8 cellular contexts compared by ENCODE assay signal in the genomic region with DNA sequence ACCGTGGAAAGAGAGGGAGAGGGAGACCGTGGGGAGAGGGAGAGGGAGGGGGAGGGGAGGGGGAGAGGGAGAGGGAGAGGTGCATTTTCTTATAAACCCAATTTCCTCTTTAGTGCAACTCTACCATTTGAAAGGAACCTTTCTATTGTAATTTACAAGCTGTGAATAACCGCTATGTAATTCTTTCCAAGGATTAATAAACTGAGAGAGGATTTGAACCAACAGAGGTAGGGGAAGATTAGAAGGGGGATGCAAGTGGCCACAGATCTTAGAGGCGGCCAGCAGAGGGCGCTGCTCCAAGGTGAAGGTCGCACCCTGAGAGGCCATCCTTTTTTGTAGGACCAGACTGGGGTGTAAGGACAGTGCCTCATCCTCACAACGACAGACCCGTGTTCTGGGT. TPM values are rescaled to one million over a fixed set of nuclear protein-coding genes. Genes with fewer than 3 reads are reported as not detected.
DNase-seq lines count a peak whose midpoint lies in the region; ATAC-seq and TF ChIP-seq lines count a peak whose summit lies in the region.
"Not testable (repeated sequence)": the region's sequence is repeated elsewhere in the genome, so short reads cannot be mapped to it uniquely, and the experiment has no call there.

No MANE protein-coding gene starts in this region.

- H3K4me3 Mint-ChIP-seq in GM23338 = not testable (repeated sequence)

- not testable (repeated sequence) for H3K4me3 ChIP-seq in GM23338, esophagus squamous epithelium

- H2AFZ ChIP-seq in GM23338 = not testable (repeated sequence)

- not testable (repeated sequence) for H3K79me2 ChIP-seq in GM23338 (replicated peaks; ENCODE audit: insufficient read depth)

- peaks cover 11% of the 10 kb centered on the region for H3K27me3 Mint-ChIP-seq in GM23338 (ENCODE audit: insufficient read depth, low read depth, poor library complexity)

- TF ChIP-seq POLR2A in esophagus squamous epithelium (IDR thresholded peaks at IDR 0.05) = not testable (repeated sequence)

- not testable (repeated sequence) for H3F3A ChIP-seq in GM23338 (replicated peaks; ENCODE audit: low read depth)

- ATAC-seq in GM23338 = peak; percentile 100

- not testable (repeated sequence) for H3K4me2 ChIP-seq in GM23338

- peak; percentile 49 for TF ChIP-seq CTCF in AG09319 (IDR thresholded peaks at IDR 0.05; ENCODE audit: low read depth, low read length)
- peak; percentile 29 to 82 for TF ChIP-seq CTCF in GM23338 (conservative IDR thresholded peaks at IDR 0.05; ENCODE audit: low read depth in 2 of 2)
- TF ChIP-seq CTCF in esophagus squamous epithelium (IDR thresholded peaks at IDR 0.05) = peak; percentile 31 to 71 (median 50)

- not testable (repeated sequence) for H3K27ac ChIP-seq in GM23338 (ENCODE audit: low read depth); esophagus squamous epithelium

- H3K27me3 ChIP-seq in GM23338 (ENCODE audit: insufficient read depth); esophagus squamous epithelium: not testable (repeated sequence)

- not testable (repeated sequence) for H3K9me2 ChIP-seq in GM23338 (ENCODE audit: insufficient read depth)

- not testable (repeated sequence) for H3K9me3 Mint-ChIP-seq in GM23338

- H4K20me1 ChIP-seq in GM23338 (replicated peaks; ENCODE audit: insufficient read depth) = not testable (repeated sequence)

- DNase-seq in AG09319 (ENCODE audit: extremely low read depth, low read depth); esophagus squamous epithelium (lab: John Stamatoyannopoulos, UW): not testable (repeated sequence)
- peak; percentile 98 for DNase-seq in GM23338 (ENCODE audit: low spot score)
- peak; percentile 66 for DNase-seq in NCI-H1694 (lab: John Stamatoyannopoulos, UW)
- peak; percentile 51 for DNase-seq in T-helper 22 cell (ENCODE audit: low read depth)
- peak; percentile 94 for DNase-seq in activated effector memory CD4-positive, alpha-beta T cell treated with anti-CD3 and anti-CD28 coated beads, Interleukin-2, amount 50 U/mL, for 16 hours
- DNase-seq in midbrain (lab: John Stamatoyannopoulos, UW) = peak; percentile 59
- peak; percentile 68 to 71 (median 69) for DNase-seq in stimulated activated CD4-positive, alpha-beta T cell treated with anti-CD3 and anti-CD28 coated beads, TNF-alpha, amount 100 ng/mL, for 48 hours (ENCODE audit: low read depth in 3 of 3)

- not testable (repeated sequence) for H3K27ac Mint-ChIP-seq in GM23338

- H3K9me3 ChIP-seq in esophagus squamous epithelium = not testable (repeated sequence)

- not testable (repeated sequence) for H3K36me3 ChIP-seq in GM23338 (ENCODE audit: insufficient read depth); esophagus squamous epithelium

- not testable (repeated sequence) for H3K4me1 Mint-ChIP-seq in GM23338

- not testable (repeated sequence) for H3K36me3 Mint-ChIP-seq in GM23338 (ENCODE audit: low read depth)

- not testable (repeated sequence) for H3K4me1 ChIP-seq in GM23338 (ENCODE audit: insufficient read depth); esophagus squamous epithelium

- 27 to 35% methylated on average over 5 to 6 of the region's 8 CpGs for WGBS in esophagus squamous epithelium, 2 donors

- intact Hi-C loops in esophagus squamous epithelium (cut with DNase I) = not testable (repeated sequence)

RNA-seq across cellular contexts. Expression of a gene that starts 41.2 kb away (rescaled TPM):
- total RNA-seq in GM23338 (2014; rRNA removed; shearing (Covaris generic)) = 4.2 and 4.7 TPM in 2 replicates
- 1.9 and 2.6 TPM in 2 replicates for polyA plus RNA-seq in GM23338 (2016; fragmentation: Nextera tagmentation; extraction: Ambion mirVana)
- 1 to 10 TPM in 2 of 4 donors, under 1 TPM in 2; 0.18 to 1.1 (median 0.85) TPM for total RNA-seq in esophagus squamous epithelium
